ENCODE assay signal across 10 cellular contexts in the genomic region with DNA sequence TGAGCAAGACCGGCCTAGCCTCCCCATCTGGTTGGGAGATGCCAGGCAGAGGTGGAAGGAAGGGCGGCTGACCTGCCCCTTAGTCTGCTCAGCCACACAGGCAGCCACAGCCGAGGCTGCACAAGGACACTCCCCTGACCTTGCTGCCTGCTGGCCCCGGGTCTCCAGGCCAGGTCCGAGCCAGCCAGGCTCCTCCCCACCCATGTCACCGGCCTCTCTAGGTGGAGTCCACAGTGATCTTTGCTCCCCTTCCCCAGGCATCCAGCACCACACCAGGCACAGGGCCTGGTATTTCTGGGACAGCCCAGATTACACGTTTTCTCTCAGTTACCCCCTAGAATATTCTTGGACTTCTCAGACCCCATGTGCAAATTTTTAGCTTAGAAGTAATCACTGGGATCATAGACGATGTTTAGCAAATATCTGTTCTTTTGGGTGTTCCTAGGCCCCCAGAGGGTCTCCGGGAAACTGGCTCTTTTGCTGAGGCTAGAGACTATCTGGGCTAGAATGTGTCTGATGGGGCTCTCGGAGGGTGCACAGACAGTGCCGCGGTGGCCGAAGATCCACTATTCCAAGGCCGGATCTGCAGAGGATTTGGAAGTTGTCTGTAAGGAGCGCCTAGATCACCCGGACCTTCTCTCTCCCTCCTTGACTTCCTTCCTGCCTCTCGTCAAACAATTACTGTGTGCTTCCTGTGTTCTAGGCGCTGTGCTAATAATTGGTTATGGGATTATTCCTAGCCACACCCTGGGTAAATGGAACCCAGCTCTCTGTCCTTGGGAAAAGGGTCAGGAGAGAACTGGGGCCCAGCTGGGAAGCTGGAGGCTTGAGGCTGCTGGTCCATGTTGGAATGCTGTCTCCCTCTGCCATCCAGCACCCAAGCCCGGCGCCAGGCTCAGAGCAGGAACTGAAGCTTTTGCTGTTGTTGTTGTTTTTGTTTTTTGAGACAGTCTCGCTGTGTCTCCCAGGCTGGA. TPM values are rescaled to one million over a fixed set of nuclear protein-coding genes. Genes with fewer than 3 reads are reported as not detected.
DNase-seq lines count a peak whose midpoint lies in the region; ATAC-seq, FAIRE-seq and TF ChIP-seq lines count a peak whose summit lies in the region.
"Had no signal": no experiment of that assay in that cellular context is flagged by ENCODE, and none has a peak within 500 bp of the region (broad histone marks: within the 10 kb centered on the region; RNA-seq: fewer than 3 reads in every experiment).

No MANE protein-coding gene starts in this region.

- no peaks in the 10 kb centered on the region for H3K9me2 ChIP-seq in HCT116 (ENCODE audit: insufficient read depth)

- H3K9me3 ChIP-seq in A549 (no peaks in the 10 kb centered on the region), HCT116 (ENCODE audit: control insufficient read depth in 1 of 2, insufficient read depth in 1 of 2, low read depth in 1 of 2, low read length in 2 of 2) (no peaks in the 10 kb centered on the region), SJCRH30 (replicated peaks) (no peaks in the 10 kb centered on the region), smooth muscle cell (replicated peaks; ENCODE audit: low read depth) (no peaks in the 10 kb centered on the region)
- no peaks in the 10 kb centered on the region for H3K9me3 ChIP-seq in naive thymus-derived CD4-positive, alpha-beta T cell (ENCODE audit: control insufficient read depth in 2 of 3, low read length in 3 of 3)

- TF ChIP-seq CTCF in A549 (IDR thresholded peaks at IDR 0.05) (no peak), HCT116 (IDR thresholded peaks at IDR 0.05 in 2 of 3, conservative IDR thresholded peaks at IDR 0.05 in 1 of 3; ENCODE audit: borderline replicate concordance in 1 of 3, insufficient read depth in 1 of 3, low read depth in 2 of 3, low read length in 2 of 3) (no peak), smooth muscle cell (IDR thresholded peaks at IDR 0.05; ENCODE audit: borderline replicate concordance, insufficient read depth, poor library complexity, severe bottlenecking) (no peak)

- TF ChIP-seq RAD21 in A549 (conservative IDR thresholded peaks at IDR 0.05 in 1 of 2, IDR thresholded peaks at IDR 0.05 in 1 of 2) (no peak), HCT116 (IDR thresholded peaks at IDR 0.05; ENCODE audit: low read depth) (no peak)

- H3K4me3 ChIP-seq in A549 (no peak overlapping the region), HCT116 (replicated peaks in 1 of 2; ENCODE audit: low read depth in 1 of 2, low read length in 2 of 2) (no peak overlapping the region; a peak in 1 of 4 replicates), SJCRH30 (no peak overlapping the region), smooth muscle cell (no peak overlapping the region)
- no peak overlapping the region for H3K4me3 ChIP-seq in naive thymus-derived CD4-positive, alpha-beta T cell (ENCODE audit: low read length)

- POLR2A ChIA-PET in A549 (lab: Yijun Ruan, JAX): no interaction called here
- POLR2A ChIA-PET in HCT116 (lab: Charles Lee): no interaction called here
- POLR2A ChIA-PET in naive thymus-derived CD4-positive, alpha-beta T cell (lab: Charles Lee): no interaction called here

- WGBS in A549 (ENCODE audit: missing lambda C conversion rate): 81% methylated on average over 21 of the region's 21 CpGs
- WGBS in smooth muscle cell (ENCODE audit: low lambda C conversion rate): 89% methylated on average over 21 of the region's 21 CpGs

- H4K20me1 ChIP-seq in HCT116 (ENCODE audit: insufficient read depth): no peaks in the 10 kb centered on the region
- H4K20me1 ChIP-seq in smooth muscle cell (ENCODE audit: low read depth): no peaks in the 10 kb centered on the region

- peaks cover 23% of the 10 kb centered on the region for H3K4me1 Mint-ChIP-seq in central memory CD8-positive, alpha-beta T cell
- peaks cover 24 to 59% (median 53%) of the 10 kb centered on the region in 7 donors for H3K4me1 Mint-ChIP-seq in naive thymus-derived CD4-positive, alpha-beta T cell

- no peak for TF ChIP-seq EP300 in A549 (IDR thresholded peaks at IDR 0.05)

- H3K36me3 ChIP-seq in HCT116 (ENCODE audit: control insufficient read depth in 1 of 2, insufficient read depth in 2 of 2, low read length in 2 of 2): peaks cover 2 to 23% of the 10 kb centered on the region in 2 experiments; a peak in 2 of 4 replicates
- H3K36me3 ChIP-seq in naive thymus-derived CD4-positive, alpha-beta T cell (ENCODE audit: control insufficient read depth in 2 of 3, insufficient read depth in 3 of 3, low read length in 3 of 3): peaks cover 0 to 53% (median 0%) of the 10 kb centered on the region in 3 experiments
- no peaks in the 10 kb centered on the region for H3K36me3 ChIP-seq in SJCRH30
- H3K36me3 ChIP-seq in smooth muscle cell (ENCODE audit: low read depth): no peaks in the 10 kb centered on the region

- BruUV-seq in HCT116 (replicated peaks; lab: Mats Ljungman, UMichigan): no TSS peak

- peaks cover 32% of the 10 kb centered on the region for H3K36me3 Mint-ChIP-seq in central memory CD8-positive, alpha-beta T cell (ENCODE audit: insufficient read depth)
- H3K36me3 Mint-ChIP-seq in naive thymus-derived CD4-positive, alpha-beta T cell: peaks cover 0 to 28% (median 16%) of the 10 kb centered on the region in 5 donors

- RAD21 ChIA-PET in HCT116 (lab: Charles Lee; ENCODE audit: low non-redundant PET in 1 of 2, low total read pairs in 2 of 2, uncharacterized antibody in 2 of 2, unreplicated experiment in 2 of 2): no interaction called here

- DNase-seq in A549 (ENCODE audit: low read depth in 1 of 2, low spot score in 1 of 2) (no peak), HCT116 (ENCODE audit: low read depth, low spot score) (no peak), GM19238 (ENCODE audit: insufficient read length, low spot score) (no peak), SJCRH30 (no peak), smooth muscle cell (lab: John Stamatoyannopoulos, UW; ENCODE audit: unreplicated experiment) (no peak)
- no peak for DNase-seq in central memory CD8-positive, alpha-beta T cell (ENCODE audit: low spot score in 2 of 2)
- no peak for DNase-seq in naive thymus-derived CD4-positive, alpha-beta T cell
- DNase-seq: NCI-H1105 had no signal

- H3K27me3 ChIP-seq in HCT116 (ENCODE audit: insufficient read depth, low read length) (no peaks in the 10 kb centered on the region), SJCRH30 (no peaks in the 10 kb centered on the region), smooth muscle cell (ENCODE audit: low read depth) (no peaks in the 10 kb centered on the region)
- H3K27me3 ChIP-seq in naive thymus-derived CD4-positive, alpha-beta T cell (ENCODE audit: control insufficient read depth in 2 of 2, insufficient read depth in 2 of 2, low read length in 2 of 2): no peaks in the 10 kb centered on the region

- no peak for FAIRE-seq in A549 (lab: Jason Lieb, UNC)

- H3K79me2 ChIP-seq in HCT116 (ENCODE audit: insufficient read depth, low read length) (peaks cover 35% of the 10 kb centered on the region), smooth muscle cell (ENCODE audit: low read depth) (no peaks in the 10 kb centered on the region)

- intact Hi-C loops in HCT116 (cut with micrococcal nuclease): no loop called here
- intact Hi-C loops in naive thymus-derived CD4-positive, alpha-beta T cell (cut with micrococcal nuclease): no loop called here

- no peaks in the 10 kb centered on the region for H3K9me3 Mint-ChIP-seq in central memory CD8-positive, alpha-beta T cell
- H3K9me3 Mint-ChIP-seq in naive thymus-derived CD4-positive, alpha-beta T cell: peaks cover 0 to 7% (median 0%) of the 10 kb centered on the region in 11 donors
- H3K9me3 Mint-ChIP-seq: neural crest cell had no signal

- H3K27ac Mint-ChIP-seq in central memory CD8-positive, alpha-beta T cell (ENCODE audit: low read depth): peak overlapping the region; percentile 73
- peak overlapping the region; percentile 23 to 99 (median 92) for H3K27ac Mint-ChIP-seq in naive thymus-derived CD4-positive, alpha-beta T cell

- H3K4me2 ChIP-seq in A549 (peak overlapping the region; percentile 38), HCT116 (ENCODE audit: low read length) (peak overlapping the region; percentile 59), smooth muscle cell (no peak overlapping the region)

- H3K4me1 ChIP-seq in A549 (peaks cover 69% of the 10 kb centered on the region), HCT116 (ENCODE audit: control insufficient read depth in 1 of 2, insufficient read depth in 2 of 2, low read length in 2 of 2) (peaks cover 42 to 62% of the 10 kb centered on the region in 2 experiments), SJCRH30 (no peaks in the 10 kb centered on the region), smooth muscle cell (ENCODE audit: low read depth) (no peaks in the 10 kb centered on the region)
- H3K4me1 ChIP-seq in naive thymus-derived CD4-positive, alpha-beta T cell (ENCODE audit: control insufficient read depth in 2 of 2, insufficient read depth in 2 of 2, low read length in 2 of 2): peaks cover 12 to 35% of the 10 kb centered on the region in 2 donors

- H3K27ac ChIP-seq in A549 (peak overlapping the region; percentile 93 to 95), HCT116 (ENCODE audit: low read depth, low read length) (peak overlapping the region; percentile 41), SJCRH30 (no peak overlapping the region), smooth muscle cell (ENCODE audit: low read depth) (no peak overlapping the region)
- H3K27ac ChIP-seq in naive thymus-derived CD4-positive, alpha-beta T cell (ENCODE audit: low read depth, low read length): peak overlapping the region; percentile 52

- no peak for TF ChIP-seq POLR2A in A549 (IDR thresholded peaks at IDR 0.05; ENCODE audit: low read length)
- no peak for TF ChIP-seq POLR2A in HCT116 (IDR thresholded peaks at IDR 0.05; ENCODE audit: borderline replicate concordance, extremely low read depth, insufficient read depth, insufficient read length)

- H3K9ac ChIP-seq in HCT116 (ENCODE audit: low read length): no peak overlapping the region
- no peak overlapping the region for H3K9ac ChIP-seq in smooth muscle cell (ENCODE audit: low read depth)

- CTCF ChIA-PET in A549 (lab: Yijun Ruan, JAX): interaction anchor here (1.1 kb wide), 1 partner anchor 16 kb away, joined by 3 read pairs; no protein-coding TSS in a partner anchor
- CTCF ChIA-PET in HCT116 (lab: Charles Lee): no interaction called here
- CTCF ChIA-PET in naive thymus-derived CD4-positive, alpha-beta T cell (lab: Charles Lee): interaction anchor here (0.6 kb wide), 1 partner anchor 33 kb away, joined by 3 read pairs; no protein-coding TSS in a partner anchor

- no peak for ATAC-seq in A549
- ATAC-seq in HCT116: peak; percentile 4; the same call in 1 of the 2 replicates
- no peak for ATAC-seq in central memory CD8-positive, alpha-beta T cell (replicated peaks; ENCODE audit: extremely low read depth, poor library complexity, severe bottlenecking)
- peak; percentile 8 for ATAC-seq in naive thymus-derived CD4-positive, alpha-beta T cell
- no peak for ATAC-seq in HG02610 (IDR thresholded peaks at IDR 0.05; ENCODE audit: unreplicated experiment)

- peak overlapping the region; percentile 46 for H3K4me3 Mint-ChIP-seq in central memory CD8-positive, alpha-beta T cell
- H3K4me3 Mint-ChIP-seq in naive thymus-derived CD4-positive, alpha-beta T cell: peak overlapping the region in 9 of 10 donors; percentile 9 to 83 (median 70)
- H3K4me3 Mint-ChIP-seq: neural crest cell had no signal

- H2AFZ ChIP-seq in HCT116 (ENCODE audit: low read depth, low read length, poor library complexity, severe bottlenecking) (no peak overlapping the region), smooth muscle cell (ENCODE audit: low read depth) (no peak overlapping the region)

- no peaks in the 10 kb centered on the region for H3F3A ChIP-seq in smooth muscle cell (ENCODE audit: low read depth)

- no peaks in the 10 kb centered on the region for H3K27me3 Mint-ChIP-seq in central memory CD8-positive, alpha-beta T cell
- H3K27me3 Mint-ChIP-seq in naive thymus-derived CD4-positive, alpha-beta T cell: peaks cover 0 to 2% (median 0%) of the 10 kb centered on the region in 5 donors

RNA-seq across cellular contexts. Expression of a gene that starts 46.9 kb away (rescaled TPM):
- polyA plus RNA-seq in A549 (2011; rRNA removed): 198 and 265 TPM in 2 replicates
- 147 and 159 TPM in 2 replicates for polyA plus RNA-seq in A549 (2012; cell fraction: cytosol; rRNA removed)
- 84.5 and 165 TPM in 2 replicates for polyA plus RNA-seq in A549 (2012; cell fraction: nucleus; rRNA removed)
- polyA plus RNA-seq in A549 (2017; fragmentation: RNase III; extraction: RNeasy Plus Mini Kit Qiagen cat#74134 plus additional on column Dnase treatment): 56.3 to 89.5 TPM (median 57.8 TPM) in 3 replicates
- polyA minus RNA-seq in A549 (2011; rRNA and poly(A)+ RNA removed): 110 and 113 TPM in 2 replicates
- total RNA-seq in HCT116 (2021; ENCODE audit: unreplicated experiment): 231 TPM
- polyA plus RNA-seq in HCT116 (2012): 178 and 235 TPM in 2 replicates
- 10 to 100 TPM; 32.7 to 88.2 (median 52.4) TPM for total RNA-seq in naive thymus-derived CD4-positive, alpha-beta T cell
- polyA plus RNA-seq in naive thymus-derived CD4-positive, alpha-beta T cell: 10 to 100 TPM; 48.3 to 66.5 TPM
- total RNA-seq in SJCRH30 (2014; rRNA removed; shearing (Covaris generic)): 362 and 380 TPM in 2 replicates
- 27.6 and 34.7 TPM in 2 replicates for total RNA-seq in smooth muscle cell
- 22.4 and 32.9 TPM in 2 replicates for polyA plus RNA-seq in smooth muscle cell

Comparison
In these comparisons a context has a peak if more than half of its experiments do, and no peak if none do; other contexts are left out.
1. ATAC-seq: peak in HCT116 (single experiment) and naive thymus-derived CD4-positive, alpha-beta T cell (single experiment); none in A549 (0 of 2), central memory CD8-positive, alpha-beta T cell (single experiment) and HG02610 (single experiment).
2. H3K27ac ChIP-seq: peak in A549 (2 of 2), HCT116 (single experiment) and naive thymus-derived CD4-positive, alpha-beta T cell (single experiment); none in SJCRH30 (single experiment) and smooth muscle cell (single experiment).